Comparison of ENCODE assay signal across 13 cellular contexts in genomic region chr5:124000558-124000957, GRCh38.
"Had no signal": no experiment of that assay in that cellular context is flagged by ENCODE, and none has a peak within 500 bp of the region (broad histone marks: within the 10 kb centered on the region; RNA-seq: fewer than 3 reads in every experiment).

No MANE protein-coding gene starts in this region.

- H3K9me3 ChIP-seq: prostate gland, right lobe of liver had no signal

- H3K4me3 Mint-ChIP-seq: activated naive CD8-positive, alpha-beta T cell treated with anti-CD3 and anti-CD28 coated beads, Interleukin-2, amount 10 ng/mL, durations not matched to agents 7 days and 5 days; immature natural killer cell; T-helper 17 cell; WTC11 had no signal

- H3K36me3 ChIP-seq: prostate gland, right lobe of liver, spleen had no signal

- H3K27me3 Mint-ChIP-seq: activated naive CD8-positive, alpha-beta T cell treated with anti-CD3 and anti-CD28 coated beads, Interleukin-2, amount 10 ng/mL, durations not matched to agents 7 days and 5 days; T-helper 17 cell had no signal

- H3K4me3 ChIP-seq: lung, prostate gland, right lobe of liver, spleen had no signal

- H3K27ac Mint-ChIP-seq: activated naive CD8-positive, alpha-beta T cell treated with anti-CD3 and anti-CD28 coated beads, Interleukin-2, amount 10 ng/mL, durations not matched to agents 7 days and 5 days; immature natural killer cell; T-helper 17 cell; WTC11 had no signal

- H3K4me1 ChIP-seq: prostate gland, right lobe of liver, spleen had no signal

- H3K4me1 Mint-ChIP-seq: activated naive CD8-positive, alpha-beta T cell treated with anti-CD3 and anti-CD28 coated beads, Interleukin-2, amount 10 ng/mL, durations not matched to agents 7 days and 5 days; immature natural killer cell; T-helper 17 cell had no signal

- H3K36me3 Mint-ChIP-seq: activated naive CD8-positive, alpha-beta T cell treated with anti-CD3 and anti-CD28 coated beads, Interleukin-2, amount 10 ng/mL, durations not matched to agents 7 days and 5 days; immature natural killer cell had no signal

- H3K27me3 ChIP-seq: right lobe of liver, spleen had no signal

- DNase-seq: activated CD4-positive, alpha-beta T cell treated with anti-CD3 and anti-CD28 coated beads for 48 hours; activated CD8-positive, alpha-beta memory T cell treated with anti-CD3 and anti-CD28 coated beads, Interleukin-2, amount 50 U/mL, for 48 hours; activated naive CD8-positive, alpha-beta T cell treated with anti-CD3 and anti-CD28 coated beads, Interleukin-2, amount 10 ng/mL, durations not matched to agents 7 days and 5 days; immature natural killer cell; midbrain; right lobe of liver; spleen; stimulated activated CD4-positive, alpha-beta T cell treated with anti-CD3 and anti-CD28 coated beads, Interleukin-1b, Interleukin-23, amount 100 ng/mL, for 48 hours; T-helper 17 cell had no signal

- H3K27ac ChIP-seq: epithelial cell of prostate, prostate gland, right lobe of liver, spleen had no signal
